Comparison of ENCODE assay signal across 16 cellular contexts in genomic region chr11:128478305-128478704, GRCh38.
DNase-seq lines count a peak whose midpoint lies in the region; ATAC-seq, FAIRE-seq and TF ChIP-seq lines count a peak whose summit lies in the region.
"Had no signal": no experiment of that assay in that cellular context is flagged by ENCODE, and none has a peak within 500 bp of the region (broad histone marks: within the 10 kb centered on the region; RNA-seq: fewer than 3 reads in every experiment).

No MANE protein-coding gene starts in this region.

- H3K79me2 ChIP-seq in OCI-LY1 (ENCODE audit: insufficient read depth, low read length) = 0 out of 2 replicates have a peak, but pooled peaks cover 7% of the 10 kb centered on the region

- H4K20me1 ChIP-seq in OCI-LY1 (ENCODE audit: insufficient read depth, low read length) = no peaks in the 10 kb centered on the region

- peaks cover 51 to 83% of the 10 kb centered on the region in 2 donors for H3K36me3 Mint-ChIP-seq in activated T-cell treated with anti-CD3 and anti-CD28 coated beads, Interleukin-2, amount 50 U/mL, for 72 hours (ENCODE audit: insufficient read depth in 2 of 2)

- no peak for TF ChIP-seq POLR2A in H54 (IDR thresholded peaks at IDR 0.05; ENCODE audit: low read depth, low read length)

- intact Hi-C loops in colonic mucosa (cut with DNase I) = loop anchor here (10.0 kb wide), 1 partner anchor 184 kb away; no protein-coding TSS in a partner anchor
- intact Hi-C loops in posterior vena cava (cut with DNase I) = no loop called here

- no peaks in the 10 kb centered on the region for H3K9me2 ChIP-seq in OCI-LY1 (ENCODE audit: low read depth, low read length)

- H3K36me3 ChIP-seq in OCI-LY1 (ENCODE audit: insufficient read depth, low read length) (peaks cover 98% of the 10 kb centered on the region), colonic mucosa (peaks cover 8% of the 10 kb centered on the region)
- H3K36me3 ChIP-seq: HAP-1 had no signal

- H3K9ac ChIP-seq in OCI-LY1 (ENCODE audit: low read length) (no peak overlapping the region), colonic mucosa (ENCODE audit: low read depth in 2 of 2, low read length in 2 of 2) (no peak overlapping the region)

- H3K4me1 ChIP-seq in OCI-LY1 (ENCODE audit: insufficient read depth, low read length, severe bottlenecking) (peaks cover 86% of the 10 kb centered on the region), colonic mucosa (peaks cover 22% of the 10 kb centered on the region)
- H3K4me1 ChIP-seq: HAP-1 had no signal

- H3F3A ChIP-seq in OCI-LY1 (ENCODE audit: insufficient read depth, low read length) = peaks cover 6% of the 10 kb centered on the region; the same call in 1 of the 2 replicates

- H3K27me3 Mint-ChIP-seq in activated T-cell treated with anti-CD3 and anti-CD28 coated beads, Interleukin-2, amount 50 U/mL, for 72 hours (ENCODE audit: low read depth) = no peaks in the 10 kb centered on the region
- no peaks in the 10 kb centered on the region for H3K27me3 Mint-ChIP-seq in stimulated activated naive CD8-positive, alpha-beta T cell treated with anti-CD3 and anti-CD28 coated beads, Interleukin-15, amount 100 ng/mL, for 72 hours

- no peaks in the 10 kb centered on the region for H3K27me3 ChIP-seq in OCI-LY1 (ENCODE audit: insufficient read depth, low read length)
- no peaks in the 10 kb centered on the region for H3K27me3 ChIP-seq in colonic mucosa

- TF ChIP-seq CTCF in OCI-LY1 (IDR thresholded peaks at IDR 0.05; ENCODE audit: low read length) (no peak), colonic mucosa (IDR thresholded peaks at IDR 0.05) (no peak)

- H3K9me3 ChIP-seq in OCI-LY1 (ENCODE audit: low read length) (no peaks in the 10 kb centered on the region), colonic mucosa (no peaks in the 10 kb centered on the region)
- H3K9me3 ChIP-seq: HAP-1 had no signal

- no peak overlapping the region for H2AFZ ChIP-seq in OCI-LY1 (ENCODE audit: low read length)

- H3K4me2 ChIP-seq in OCI-LY1 (ENCODE audit: low read length) = peak overlapping the region; percentile 33; the same call in 1 of the 2 replicates

- no peak overlapping the region for H3K4me3 ChIP-seq in OCI-LY1 (ENCODE audit: low read depth, low read length, poor library complexity, severe bottlenecking)
- H3K4me3 ChIP-seq in colonic mucosa = no peak overlapping the region
- H3K4me3 ChIP-seq: coronary artery, HAP-1 had no signal

- peak overlapping the region; percentile 98 for H3K27ac ChIP-seq in OCI-LY1 (ENCODE audit: low read depth, low read length, poor library complexity, severe bottlenecking)
- peak overlapping the region; percentile 6 for H3K27ac ChIP-seq in colonic mucosa

- peak overlapping the region; percentile 80 to 95 for H3K4me3 Mint-ChIP-seq in activated T-cell treated with anti-CD3 and anti-CD28 coated beads, Interleukin-2, amount 50 U/mL, for 72 hours
- H3K4me3 Mint-ChIP-seq in stimulated activated naive CD8-positive, alpha-beta T cell treated with anti-CD3 and anti-CD28 coated beads, Interleukin-15, amount 100 ng/mL, for 72 hours = peak overlapping the region; percentile 64 to 90
- H3K4me3 Mint-ChIP-seq: neural crest cell had no signal

- no peak for FAIRE-seq in H54 (lab: Jason Lieb, UNC)

- peak overlapping the region; percentile 97 for H3K27ac Mint-ChIP-seq in activated T-cell treated with anti-CD3 and anti-CD28 coated beads, Interleukin-2, amount 50 U/mL, for 72 hours
- peak overlapping the region in 1 of 2 donors; percentile 94 for H3K27ac Mint-ChIP-seq in stimulated activated naive CD8-positive, alpha-beta T cell treated with anti-CD3 and anti-CD28 coated beads, Interleukin-15, amount 100 ng/mL, for 72 hours

- peaks cover 100% of the 10 kb centered on the region for H3K4me1 Mint-ChIP-seq in activated T-cell treated with anti-CD3 and anti-CD28 coated beads, Interleukin-2, amount 50 U/mL, for 72 hours (ENCODE audit: low read depth)
- peaks cover 97% of the 10 kb centered on the region for H3K4me1 Mint-ChIP-seq in stimulated activated naive CD8-positive, alpha-beta T cell treated with anti-CD3 and anti-CD28 coated beads, Interleukin-15, amount 100 ng/mL, for 72 hours

- no peaks in the 10 kb centered on the region for H3K9me3 Mint-ChIP-seq in activated T-cell treated with anti-CD3 and anti-CD28 coated beads, Interleukin-2, amount 50 U/mL, for 72 hours
- no peaks in the 10 kb centered on the region for H3K9me3 Mint-ChIP-seq in stimulated activated naive CD8-positive, alpha-beta T cell treated with anti-CD3 and anti-CD28 coated beads, Interleukin-15, amount 100 ng/mL, for 72 hours
- H3K9me3 Mint-ChIP-seq: neural crest cell had no signal

- ATAC-seq in activated T-cell treated with anti-CD3 and anti-CD28 coated beads, Interleukin-2, amount 50 U/mL, for 72 hours (replicated peaks in 1 of 2) = no peak
- ATAC-seq in stimulated activated naive CD8-positive, alpha-beta T cell treated with anti-CD3 and anti-CD28 coated beads, Interleukin-15, amount 100 ng/mL, for 72 hours = no peak
- ATAC-seq: left colon had no signal

- no peak for DNase-seq in activated T-cell treated with anti-CD3 and anti-CD28 coated beads, Interleukin-2, amount 50 U/mL, for 72 hours
- no peak for DNase-seq in activated T-cell treated with anti-CD3 and anti-CD28 coated beads, Interleukin-2, amount 50 U/mL, for 1 hour
- DNase-seq in colonic mucosa (no peak), posterior vena cava (ENCODE audit: low spot score) (no peak), NCI-H1694 treated with DMSO at 0.1 percent for 48 hours (lab: John Stamatoyannopoulos, UW) (no peak), H54 (ENCODE audit: insufficient read length, low spot score) (no peak)
- no peak for DNase-seq in stimulated activated naive CD8-positive, alpha-beta T cell treated with anti-CD3 and anti-CD28 coated beads, Interleukin-15, amount 100 ng/mL, for 72 hours
- DNase-seq: aorta, left colon, NCI-H2029, NCI-H69, substantia nigra had no signal
